7 cellular contexts compared by ENCODE assay signal in the genomic region with DNA sequence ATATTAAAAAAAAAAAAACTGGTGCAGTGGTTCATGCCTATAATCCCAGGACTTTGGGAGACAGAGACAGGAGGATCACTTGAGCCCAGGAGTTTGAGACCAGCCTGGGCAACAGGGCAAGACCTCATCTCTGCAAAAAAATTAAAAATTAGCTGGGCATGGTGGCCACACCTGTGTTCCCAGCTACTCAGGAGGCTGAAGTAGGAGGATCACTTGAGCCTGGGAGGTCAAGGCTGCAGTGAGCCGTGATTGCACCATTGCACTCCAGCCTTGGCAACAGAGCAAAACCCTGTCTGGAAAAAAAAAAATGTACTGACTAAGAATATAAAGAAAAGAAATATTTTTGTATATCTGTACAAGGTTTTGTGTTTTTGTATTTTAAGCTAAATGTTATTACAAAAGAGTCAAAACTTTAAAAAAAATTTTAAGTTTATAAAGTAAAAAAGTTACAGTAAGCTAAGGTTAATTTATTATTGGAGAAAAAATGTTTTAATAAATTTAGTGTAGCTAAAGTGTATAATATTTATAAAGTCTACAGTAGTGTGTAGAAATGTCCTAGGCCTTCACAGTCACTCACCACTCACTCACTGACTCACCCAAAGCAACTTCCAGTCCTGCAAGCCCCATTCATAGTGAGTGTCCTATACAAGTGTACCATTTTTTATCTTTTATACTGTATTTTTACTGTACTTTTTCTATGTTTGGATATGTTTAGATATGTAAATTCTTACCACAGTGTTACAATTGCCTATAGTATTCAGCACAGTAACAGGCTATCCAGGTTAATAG. TPM values are rescaled to one million over a fixed set of nuclear protein-coding genes. Genes with fewer than 3 reads are reported as not detected.
A peak's percentile ranks its signal among the peaks of the same experiment; 100 is the strongest.
DNase-seq lines count a peak whose midpoint lies in the region; ATAC-seq, FAIRE-seq and TF ChIP-seq lines count a peak whose summit lies in the region.
"Not testable (repeated sequence)": the region's sequence is repeated elsewhere in the genome, so short reads cannot be mapped to it uniquely, and the experiment has no call there.

No MANE protein-coding gene starts in this region.

- H3K27me3 ChIP-seq in pancreas: peaks cover 0 to 55% (median 10%) of the 10 kb centered on the region in 4 donors

- not testable (repeated sequence) for H3K36me3 Mint-ChIP-seq in HFFc6 (ENCODE audit: low read depth); MCF 10A (ENCODE audit: insufficient read depth, unreplicated experiment)

- BruUV-seq in MCF 10A (replicated peaks; lab: Mats Ljungman, UMichigan): not testable (repeated sequence)

- peaks cover 15% of the 10 kb centered on the region for H3K4me1 Mint-ChIP-seq in HFFc6 (ENCODE audit: low read depth)
- H3K4me1 Mint-ChIP-seq in MCF 10A (ENCODE audit: insufficient read depth, unreplicated experiment): not testable (repeated sequence)

- not testable (repeated sequence) for ATAC-seq in pancreas

- FAIRE-seq in pancreas (lab: Jason Lieb, UNC): peak; percentile 5

- DNase-seq in ELR (ENCODE audit: low read depth): peak; percentile 53
- DNase-seq in HFFc6: peak; percentile 15
- DNase-seq in RKO (ENCODE audit: low spot score): peak; percentile 28
- peak; percentile 14 for DNase-seq in MCF 10A (ENCODE audit: unreplicated experiment)
- peak; percentile 55 for DNase-seq in epithelial cell of esophagus (ENCODE audit: low read depth)
- peak; percentile 31 to 60 for DNase-seq in foreskin fibroblast
- DNase-seq in pancreas: not testable (repeated sequence)

- CTCF ChIA-PET in MCF 10A (lab: Yijun Ruan, JAX): interaction anchor here (0.5 to 1.2 kb wide), 9 partner anchors 9 to 1320 kb away, joined by 3 to 5 read pairs (median 3); no protein-coding TSS in a partner anchor

- intact Hi-C loops in MCF 10A (cut with micrococcal nuclease); pancreas (cut with DNase I): not testable (repeated sequence)

- H3K4me1 ChIP-seq in pancreas: not testable (repeated sequence)

- not testable (repeated sequence) for H3K27me3 Mint-ChIP-seq in HFFc6 (ENCODE audit: insufficient read depth); MCF 10A (ENCODE audit: insufficient read depth, unreplicated experiment)

- TF ChIP-seq CTCF in HFFc6 (IDR thresholded peaks at IDR 0.05); MCF 10A (IDR thresholded peaks at IDR 0.05; ENCODE audit: unreplicated experiment); epithelial cell of esophagus (IDR thresholded peaks at IDR 0.05; ENCODE audit: insufficient read depth, low read depth, low read length, missing control alignments); foreskin fibroblast (IDR thresholded peaks at IDR 0.05; ENCODE audit: low read depth, low read length); pancreas (IDR thresholded peaks at IDR 0.05): not testable (repeated sequence)

- not testable (repeated sequence) for H3K27ac ChIP-seq in pancreas

- 54 to 60% methylated on average over 1 of the region's 1 CpG for WGBS in pancreas, 2 donors

- H3K9me3 Mint-ChIP-seq in HFFc6: peaks cover 15% of the 10 kb centered on the region
- H3K9me3 Mint-ChIP-seq in MCF 10A (ENCODE audit: unreplicated experiment): not testable (repeated sequence)

- not testable (repeated sequence) for H3K4me3 Mint-ChIP-seq in HFFc6; MCF 10A (ENCODE audit: unreplicated experiment)

- H3K36me3 ChIP-seq in pancreas: not testable (repeated sequence)

- not testable (repeated sequence) for H3K27ac Mint-ChIP-seq in HFFc6; MCF 10A (ENCODE audit: low read depth, unreplicated experiment)

- not testable (repeated sequence) for H3K9me3 ChIP-seq in pancreas

- not testable (repeated sequence) for H3K4me3 ChIP-seq in epithelial cell of esophagus (ENCODE audit: low read length); foreskin fibroblast (ENCODE audit: low read depth in 1 of 2, low read length in 2 of 2); pancreas

- POLR2A ChIA-PET in MCF 10A (lab: Yijun Ruan, JAX): interaction anchor here (0.6 to 2.9 kb wide), 5 partner anchors 9 to 680 kb away, joined by 3 to 20 read pairs (median 4); no protein-coding TSS in a partner anchor

RNA-seq across cellular contexts. Expression of a gene that starts 15.8 kb away (rescaled TPM):
- 100 to 1,000 TPM; 158 to 212 (median 194) TPM for total RNA-seq in HFFc6 (2021; fragmentation: NEBNext Ultra II Directional; extraction: Animal tissue kit (Norgen Biotek cat#: 25700))
- total RNA-seq in MCF 10A (2022) (217 and 228 TPM in 2 replicates), pancreas (10 to 100 TPM; 19.7 to 43.5 (median 34.7) TPM)
- 10 to 100 TPM; 10.8 to 42.8 TPM for polyA plus RNA-seq in pancreas

RNA-seq across cellular contexts. Expression of a gene that starts 31.8 kb away (rescaled TPM):
- total RNA-seq in HFFc6 (2021; fragmentation: NEBNext Ultra II Directional; extraction: Animal tissue kit (Norgen Biotek cat#: 25700)): 10 to 100 TPM; 70.9 to 98.7 (median 77.1) TPM
- total RNA-seq in MCF 10A (2022) (53.3 and 65.0 TPM in 2 replicates), pancreas (10 to 100 TPM in 5 of 6 donors, 1 to 10 TPM in 1; 6.8 to 21.7 (median 14.5) TPM)
- 10 to 100 TPM in 1 of 2 donors, 1 to 10 TPM in 1; 5.4 to 13.5 TPM for polyA plus RNA-seq in pancreas

RNA-seq across cellular contexts. Expression of a gene that starts 52.7 kb away (rescaled TPM):
- 10 to 100 TPM; 11.3 to 13.1 (median 12.1) TPM for total RNA-seq in HFFc6 (2021; fragmentation: NEBNext Ultra II Directional; extraction: Animal tissue kit (Norgen Biotek cat#: 25700))
- 17.5 and 22.3 TPM in 2 replicates for total RNA-seq in MCF 10A (2022)
- total RNA-seq in pancreas: 10 to 100 TPM in 3 of 6 donors, 1 to 10 TPM in 3; 8.3 to 11.8 (median 9.9) TPM
- polyA plus RNA-seq in pancreas: 10 to 100 TPM; 12.9 to 17.6 TPM
